20 cellular contexts compared by ENCODE assay signal in the genomic region with DNA sequence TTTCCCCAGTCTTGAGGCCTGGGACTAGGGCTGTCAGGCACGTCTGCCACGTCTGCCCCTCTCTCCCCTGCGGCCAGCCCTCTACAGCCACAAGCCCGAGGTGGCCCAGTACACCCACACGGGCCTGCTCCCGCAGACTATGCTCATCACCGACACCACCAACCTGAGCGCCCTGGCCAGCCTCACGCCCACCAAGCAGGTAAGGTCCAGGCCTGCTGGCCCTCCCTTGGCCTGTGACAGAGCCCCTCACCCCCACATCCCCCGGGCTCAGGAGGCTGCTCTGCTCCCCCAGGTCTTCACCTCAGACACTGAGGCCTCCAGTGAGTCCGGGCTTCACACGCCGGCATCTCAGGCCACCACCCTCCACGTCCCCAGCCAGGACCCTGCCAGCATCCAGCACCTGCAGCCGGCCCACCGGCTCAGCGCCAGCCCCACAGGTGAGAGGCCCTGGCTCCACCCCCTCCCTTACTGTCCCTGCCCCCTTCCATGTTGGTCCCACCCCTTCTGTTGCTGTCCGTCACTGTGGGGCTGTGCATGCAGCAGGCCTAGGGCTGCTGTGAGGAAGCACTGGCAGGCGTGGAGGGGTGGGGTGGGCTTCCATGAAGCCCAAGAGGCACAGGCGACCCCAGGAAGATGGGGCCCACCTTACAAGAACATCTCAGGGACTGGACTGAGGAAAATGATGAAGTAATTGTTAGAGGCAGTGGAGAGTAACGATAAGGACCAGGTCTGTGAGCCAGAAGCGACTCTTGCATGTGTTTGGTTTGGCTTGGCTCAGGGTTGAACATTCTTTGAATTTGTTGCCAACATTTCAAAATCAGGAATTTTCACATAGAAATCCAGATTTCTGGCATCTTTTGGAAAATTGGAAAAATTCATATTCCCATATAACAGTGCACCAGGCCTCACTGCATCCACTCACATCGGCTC. TPM values are rescaled to one million over a fixed set of nuclear protein-coding genes. Genes with fewer than 3 reads are reported as not detected.
DNase-seq lines count a peak whose midpoint lies in the region; ATAC-seq and TF ChIP-seq lines count a peak whose summit lies in the region.
"Had no signal": no experiment of that assay in that cellular context is flagged by ENCODE, and none has a peak within 500 bp of the region (broad histone marks: within the 10 kb centered on the region; RNA-seq: fewer than 3 reads in every experiment).

No MANE protein-coding gene starts in this region.

- H3K9me3 ChIP-seq in ES-I3 (ENCODE audit: control insufficient read depth, insufficient read depth, low read length) (no peaks in the 10 kb centered on the region), IMR-90 (ENCODE audit: control insufficient read depth, insufficient read depth, low read length) (no peaks in the 10 kb centered on the region)
- H3K9me3 ChIP-seq: ascending aorta, MG63, psoas muscle, upper lobe of left lung had no signal

- no peak overlapping the region for H3K23ac ChIP-seq in IMR-90 (ENCODE audit: low read depth, low read length)

- no peak overlapping the region for H2BK15ac ChIP-seq in IMR-90 (ENCODE audit: low read depth, low read length)

- in situ Hi-C loops in IMR-90 (cut with MboI; ENCODE audit: low sequenced_read_pairs), result no loop called here

- no peak overlapping the region for H4K5ac ChIP-seq in IMR-90 (ENCODE audit: low read depth, low read length)

- H3K36me3 ChIP-seq in ES-I3 (ENCODE audit: insufficient read depth, low read length), result peaks cover 12% of the 10 kb centered on the region
- peaks cover 11% of the 10 kb centered on the region for H3K36me3 ChIP-seq in IMR-90 (ENCODE audit: control insufficient read depth, insufficient read depth, low read length)

- no peak overlapping the region for H3K27ac ChIP-seq in IMR-90 (ENCODE audit: insufficient read depth, low read length)
- H3K27ac ChIP-seq: ascending aorta, dorsolateral prefrontal cortex, psoas muscle, upper lobe of left lung had no signal

- H3K4me3 Mint-ChIP-seq in nephron progenitor cell, result no peak overlapping the region
- H3K4me3 Mint-ChIP-seq: CD4-positive, CD25-positive, alpha-beta regulatory T cell; immature natural killer cell had no signal

- ATAC-seq in IMR-90 (ENCODE audit: low read depth), result peak; percentile 58

- no peak overlapping the region for H3K4me2 ChIP-seq in IMR-90 (ENCODE audit: low read depth, low read length)

- no peak overlapping the region for H3K4me3 ChIP-seq in IMR-90 (ENCODE audit: insufficient read depth, low read depth, low read length)
- H3K4me3 ChIP-seq: ascending aorta, dorsolateral prefrontal cortex, MG63, psoas muscle, upper lobe of left lung had no signal

- no peak overlapping the region for H2BK5ac ChIP-seq in IMR-90 (ENCODE audit: low read depth, low read length, poor library complexity, severe bottlenecking)

- no peaks in the 10 kb centered on the region for H4K20me1 ChIP-seq in IMR-90 (ENCODE audit: insufficient read depth, low read length)

- TF ChIP-seq CTCF in IMR-90 (conservative IDR thresholded peaks at IDR 0.05; ENCODE audit: low read depth, low read length) (no peak), nephron progenitor cell (IDR thresholded peaks at IDR 0.05) (no peak)

- no peaks in the 10 kb centered on the region for H3K9me1 ChIP-seq in IMR-90 (ENCODE audit: insufficient read depth, low read length)

- no TSS peak for BruUV-seq in IMR-90 (replicated peaks; lab: Mats Ljungman, UMichigan)

- H3K14ac ChIP-seq in IMR-90 (replicated peaks; ENCODE audit: low read depth, low read length), result no peak overlapping the region

- POLR2A ChIA-PET in IMR-90 (lab: Charles Lee; ENCODE audit: unreplicated experiment), result no interaction called here

- H3K27me3 ChIP-seq in IMR-90 (ENCODE audit: control insufficient read depth, insufficient read depth, low read length), result no peaks in the 10 kb centered on the region; the same call in 1 of the 2 replicates
- H3K27me3 ChIP-seq: ascending aorta, MG63, upper lobe of left lung had no signal

- TF ChIP-seq POLR2A in IMR-90 (IDR thresholded peaks at IDR 0.05; ENCODE audit: low read depth, low read length), result no peak

- H3K4ac ChIP-seq in IMR-90 (ENCODE audit: low read depth, low read length), result no peak overlapping the region

- no peaks in the 10 kb centered on the region for H3K79me1 ChIP-seq in IMR-90 (ENCODE audit: low read depth in 1 of 2, low read length in 2 of 2)

- H2AK5ac ChIP-seq in IMR-90 (ENCODE audit: low read depth, low read length), result no peak overlapping the region

- H3K27ac Mint-ChIP-seq in nephron progenitor cell, result no peak overlapping the region

- TF ChIP-seq RAD21 in IMR-90 (IDR thresholded peaks at IDR 0.05; ENCODE audit: low read length), result no peak

- dilution Hi-C loops in IMR-90 (cut with HindIII; ENCODE audit: low sequenced_read_pairs, unreplicated experiment), result no loop called here

- H2AK9ac ChIP-seq in IMR-90 (replicated peaks; ENCODE audit: low read depth, low read length, poor library complexity), result peak overlapping the region; percentile 29

- H2BK120ac ChIP-seq in IMR-90 (ENCODE audit: low read depth, low read length), result no peak overlapping the region

- no peak overlapping the region for H2BK20ac ChIP-seq in IMR-90 (ENCODE audit: low read depth, low read length)

- WGBS in IMR-90 (ENCODE audit: extremely low coverage in 2 of 2, insufficient read length in 1 of 2), 2 experiments, result 29% methylated on average over 8 of the region's 23 CpGs; no CpG with 5 or more reads in 1 of the 2 experiments

- CTCF ChIA-PET in IMR-90 (lab: Yijun Ruan, JAX), result no interaction called here

- H3K4me1 ChIP-seq in ES-I3 (ENCODE audit: insufficient read depth, low read length), result no peaks in the 10 kb centered on the region
- H3K4me1 ChIP-seq in IMR-90 (ENCODE audit: control insufficient read depth, insufficient read depth, low read length), result peaks cover 4% of the 10 kb centered on the region; the same call in 1 of the 2 replicates
- H3K4me1 ChIP-seq: psoas muscle had no signal

- H3K9me3 Mint-ChIP-seq in nephron progenitor cell, result no peaks in the 10 kb centered on the region

- peaks cover 10% of the 10 kb centered on the region for H3K4me1 Mint-ChIP-seq in nephron progenitor cell
- H3K4me1 Mint-ChIP-seq: CD4-positive, CD25-positive, alpha-beta regulatory T cell had no signal

- peaks cover 6% of the 10 kb centered on the region for H3K27me3 Mint-ChIP-seq in nephron progenitor cell (ENCODE audit: low read depth, poor library complexity)
- H3K27me3 Mint-ChIP-seq: CD4-positive, CD25-positive, alpha-beta regulatory T cell had no signal

- no peak overlapping the region for H3K18ac ChIP-seq in IMR-90 (ENCODE audit: low read depth, low read length)

- no peak overlapping the region for H4K8ac ChIP-seq in IMR-90 (ENCODE audit: low read depth in 2 of 2, low read length in 2 of 2)

- peak; percentile 62 for DNase-seq in IMR-90
- peak; percentile 32 for DNase-seq in fibroblast of gingiva (ENCODE audit: low read depth)
- DNase-seq in myocyte (ENCODE audit: low read depth), result peak; percentile 12
- DNase-seq in NCI-H345 (lab: John Stamatoyannopoulos, UW), result no peak
- DNase-seq in stimulated activated CD4-positive, alpha-beta T cell treated with anti-CD3 and anti-CD28 coated beads, Interleukin-1b, Interleukin-23, amount 100 ng/mL, for 48 hours, result no peak
- no peak for DNase-seq in nephron progenitor cell
- no peak for DNase-seq in activated naive CD4-positive, alpha-beta T cell (lab: John Stamatoyannopoulos, UW)
- DNase-seq: activated CD4-positive, alpha-beta T cell treated with anti-CD3 and anti-CD28 coated beads, Interleukin-2, amount 50 U/mL, for 48 hours; activated effector memory CD4-positive, alpha-beta T cell treated with Interleukin-2 at 50 U/mL for 16 hours; CD4-positive, CD25-positive, alpha-beta regulatory T cell; dorsolateral prefrontal cortex; immature natural killer cell; MG63; NCI-H2081 treated with DMSO at 0.1 percent for 48 hours; psoas muscle had no signal

- H3K9ac ChIP-seq in ES-I3 (ENCODE audit: low read depth, low read length) (peak overlapping the region; percentile 9; the same call in 1 of the 2 replicates), IMR-90 (ENCODE audit: low read depth, low read length) (no peak overlapping the region)

- H3K36me3 Mint-ChIP-seq in nephron progenitor cell (ENCODE audit: low read depth), result peaks cover 13% of the 10 kb centered on the region

- intact Hi-C loops in IMR-90 (cut with micrococcal nuclease), result no loop called here

- no peak overlapping the region for H2AFZ ChIP-seq in IMR-90 (replicated peaks; ENCODE audit: low read length, poor library complexity)

- H3K56ac ChIP-seq in IMR-90 (ENCODE audit: extremely low read depth, insufficient read depth, low read length), result no peak overlapping the region

- no peak overlapping the region for H4K91ac ChIP-seq in IMR-90 (ENCODE audit: insufficient read depth, low read depth, low read length)

TF ChIP-seq in IMR-90, 13 proteins besides CTCF, POLR2A, EP300 and RAD21 (continues in another document):
- TF ChIP-seq MAZ (IDR thresholded peaks at IDR 0.05; ENCODE audit: borderline replicate concordance, low read depth, low read length) (no peak), RCOR1 (IDR thresholded peaks at IDR 0.05; ENCODE audit: insufficient replicate concordance, low read length) (no peak)
- TF ChIP-seq, protein P1, sequence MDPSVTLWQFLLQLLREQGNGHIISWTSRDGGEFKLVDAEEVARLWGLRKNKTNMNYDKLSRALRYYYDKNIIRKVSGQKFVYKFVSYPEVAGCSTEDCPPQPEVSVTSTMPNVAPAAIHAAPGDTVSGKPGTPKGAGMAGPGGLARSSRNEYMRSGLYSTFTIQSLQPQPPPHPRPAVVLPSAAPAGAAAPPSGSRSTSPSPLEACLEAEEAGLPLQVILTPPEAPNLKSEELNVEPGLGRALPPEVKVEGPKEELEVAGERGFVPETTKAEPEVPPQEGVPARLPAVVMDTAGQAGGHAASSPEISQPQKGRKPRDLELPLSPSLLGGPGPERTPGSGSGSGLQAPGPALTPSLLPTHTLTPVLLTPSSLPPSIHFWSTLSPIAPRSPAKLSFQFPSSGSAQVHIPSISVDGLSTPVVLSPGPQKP (IDR thresholded peaks at IDR 0.05; ENCODE audit: borderline replicate concordance, low read depth, low read length), result no peak

RNA-seq across cellular contexts. Expression of a gene that starts 16.8 kb away (rescaled TPM):
- 12.5 and 18.3 TPM in 2 replicates for total RNA-seq in IMR-90 (2012; rRNA removed)
- 13.5 and 17.7 TPM in 2 replicates for polyA plus RNA-seq in IMR-90 (2012; rRNA removed)
- 10.0 and 16.4 TPM in 2 replicates for polyA plus RNA-seq in IMR-90 (2012; cell fraction: cytosol; rRNA removed)
- polyA plus RNA-seq in IMR-90 (2012; cell fraction: nucleus; rRNA removed; ENCODE audit: low replicate concordance), result 8.3 and 11.2 TPM in 2 replicates
- total RNA-seq in myocyte, result 7.2 and 9.8 TPM in 2 replicates
- polyA plus RNA-seq in myocyte (2012), result 12.0 TPM

RNA-seq across cellular contexts. Expression of a gene that starts 21.1 kb away (rescaled TPM):
- total RNA-seq in IMR-90 (2012; rRNA removed) (under 0.01 TPM in 1 of 2 replicates, not detected in the other), myocyte (not detected in 2 replicates)
- polyA plus RNA-seq in IMR-90 (2012; rRNA removed), result 0.06 TPM in 1 of 2 replicates, not detected in the other
- polyA plus RNA-seq in IMR-90 (2012; cell fraction: cytosol; rRNA removed), result 0.03 TPM in 1 of 2 replicates, not detected in the other
- polyA plus RNA-seq in IMR-90 (2012; cell fraction: nucleus; rRNA removed; ENCODE audit: low replicate concordance), result 0.02 TPM in 2 replicates
- not detected for polyA plus RNA-seq in myocyte (2012)
- total RNA-seq: ascending aorta; CD4-positive, CD25-positive, alpha-beta regulatory T cell; dorsolateral prefrontal cortex; frontal cortex; HT1080; psoas muscle had no signal
- polyA plus RNA-seq: CD4-positive, CD25-positive, alpha-beta regulatory T cell; immature natural killer cell had no signal

RNA-seq across cellular contexts. Expression of a gene that starts 39.6 kb away (rescaled TPM):
- total RNA-seq in IMR-90 (2012; rRNA removed), result under 0.01 TPM in 2 replicates
- polyA plus RNA-seq in IMR-90 (2012; rRNA removed), result 0.05 TPM in 1 of 2 replicates, not detected in the other
- polyA plus RNA-seq in IMR-90 (2012; cell fraction: cytosol; rRNA removed), result not detected in 2 replicates
- polyA plus RNA-seq in IMR-90 (2012; cell fraction: nucleus; rRNA removed; ENCODE audit: low replicate concordance), result not detected in 2 replicates
- total RNA-seq in myocyte, result 0.68 and 1.2 TPM in 2 replicates
- polyA plus RNA-seq in myocyte (2012), result 0.19 TPM
- total RNA-seq: ascending aorta, frontal cortex had no signal

Comparison
In these comparisons a context has a peak if more than half of its experiments do, and no peak if none do; other contexts are left out.
1. DNase-seq: peak in IMR-90 (single experiment), fibroblast of gingiva (single experiment) and myocyte (single experiment); none in NCI-H345 (single experiment), stimulated activated CD4-positive, alpha-beta T cell treated with anti-CD3 and anti-CD28 coated beads, Interleukin-1b, Interleukin-23, amount 100 ng/mL, for 48 hours (single experiment), nephron progenitor cell (single experiment) and activated naive CD4-positive, alpha-beta T cell (0 of 4).